22 cellular contexts compared by ENCODE assay signal in the genomic region with DNA sequence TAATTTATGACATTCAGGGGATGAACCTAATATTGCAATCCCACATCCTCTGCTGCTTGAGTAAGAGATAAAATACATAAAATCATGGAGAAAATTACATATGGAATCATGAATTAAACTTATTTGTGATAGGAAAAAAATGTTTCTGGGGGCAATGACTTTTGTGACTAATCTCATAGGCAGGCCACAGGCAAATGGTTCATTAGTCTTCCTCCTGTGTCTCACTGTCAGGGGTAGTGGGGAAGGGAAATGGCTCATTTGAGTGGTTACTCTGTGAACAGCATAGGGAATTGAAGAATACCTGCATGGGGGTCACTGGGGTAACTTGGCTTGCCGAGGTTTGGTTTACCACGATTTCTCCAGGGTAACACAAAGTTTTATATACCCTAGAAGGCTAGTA.
DNase-seq lines count a peak whose midpoint lies in the region; ATAC-seq and TF ChIP-seq lines count a peak whose summit lies in the region.
"Had no signal": no experiment of that assay in that cellular context is flagged by ENCODE, and none has a peak within 500 bp of the region (broad histone marks: within the 10 kb centered on the region; RNA-seq: fewer than 3 reads in every experiment).

No MANE protein-coding gene starts in this region.

- H3K79me2 ChIP-seq in osteoblast (ENCODE audit: insufficient read depth, low read length): no peaks in the 10 kb centered on the region

- H3K4me3 ChIP-seq in astrocyte of the spinal cord (ENCODE audit: low read depth, low read length) (no peak overlapping the region), osteoblast (ENCODE audit: insufficient read depth, low read length) (no peak overlapping the region)
- H3K4me3 ChIP-seq: colonic mucosa, psoas muscle, skin epidermis had no signal

- TF ChIP-seq CTCF in astrocyte of the spinal cord (IDR thresholded peaks at IDR 0.05; ENCODE audit: low read depth, low read length) (no peak), osteoblast (IDR thresholded peaks at IDR 0.05; ENCODE audit: extremely low read depth, low read depth, low read length) (no peak)

- no peak overlapping the region for H2AFZ ChIP-seq in osteoblast (ENCODE audit: low read length)

- ATAC-seq in HG03571 (IDR thresholded peaks at IDR 0.05; ENCODE audit: unreplicated experiment): no peak
- ATAC-seq: left cardiac atrium, psoas muscle, T-cell had no signal

- no peak overlapping the region for H3K4me2 ChIP-seq in osteoblast (ENCODE audit: insufficient read depth, low read length)

- H3K36me3 ChIP-seq in osteoblast (ENCODE audit: insufficient read depth, low read length): peaks cover 44% of the 10 kb centered on the region
- H3K36me3 ChIP-seq: colonic mucosa, neutrophil had no signal

- no peaks in the 10 kb centered on the region for H3K27me3 ChIP-seq in osteoblast (ENCODE audit: insufficient read depth, low read length)
- H3K27me3 ChIP-seq: colonic mucosa, neutrophil had no signal

- DNase-seq in EL (peak; percentile 85), NCI-H226 (peak; percentile 59), astrocyte of the spinal cord (ENCODE audit: low read depth, low spot score) (peak; percentile 23), osteoblast (ENCODE audit: insufficient read length, low spot score, missing footprints) (no peak), epidermal melanocyte (ENCODE audit: insufficient read length, low spot score) (no peak), DMS53 (lab: John Stamatoyannopoulos, UW) (no peak), cardiac septum (ENCODE audit: low spot score) (no peak)
- DNase-seq: activated CD8-positive, alpha-beta memory T cell treated with anti-CD3 and anti-CD28 coated beads for 24 hours; activated T-cell treated with anti-CD3 and anti-CD28 coated beads, Interleukin-2, amount 50 U/mL, for 1 hour; Calu3; colonic mucosa; KG1; left cardiac atrium; NCI-H2171; NK-92 treated with Interleukin-12 subunit alpha and Interleukin-12 subunit beta, amount 100 ng/mL, for 24 hours; psoas muscle; stimulated activated CD4-positive, alpha-beta T cell treated with anti-CD3 and anti-CD28 coated beads, Interleukin-1b, Interleukin-23, amount 100 ng/mL, for 48 hours; T-cell had no signal

- H3K9me3 ChIP-seq in osteoblast (ENCODE audit: low read depth, low read length): peaks cover 2% of the 10 kb centered on the region
- H3K9me3 ChIP-seq: colonic mucosa, neutrophil, psoas muscle had no signal

- H3K27ac ChIP-seq in osteoblast (ENCODE audit: low read depth, low read length): peak overlapping the region; percentile 81
- H3K27ac ChIP-seq: C4-2B, colonic mucosa, neutrophil, psoas muscle, skin epidermis had no signal

- in situ Hi-C loops in astrocyte of the spinal cord (cut with HindIII; ENCODE audit: low sequenced_read_pairs): no loop called here

- intact Hi-C loops in cardiac septum (cut with DNase I): no loop called here

- H3K4me1 ChIP-seq in osteoblast (ENCODE audit: insufficient read depth, low read length): peaks cover 50% of the 10 kb centered on the region
- H3K4me1 ChIP-seq: colonic mucosa, psoas muscle had no signal

- no peaks in the 10 kb centered on the region for H4K20me1 ChIP-seq in osteoblast (ENCODE audit: insufficient read depth, low read length)

Comparison
In these comparisons a context has a peak if more than half of its experiments do, and no peak if none do; other contexts are left out.
1. DNase-seq: peak in EL (single experiment), NCI-H226 (single experiment) and astrocyte of the spinal cord (single experiment); none in osteoblast (single experiment), epidermal melanocyte (single experiment), DMS53 (single experiment) and cardiac septum (single experiment).